10 cellular contexts compared by ENCODE assay signal in the genomic region with DNA sequence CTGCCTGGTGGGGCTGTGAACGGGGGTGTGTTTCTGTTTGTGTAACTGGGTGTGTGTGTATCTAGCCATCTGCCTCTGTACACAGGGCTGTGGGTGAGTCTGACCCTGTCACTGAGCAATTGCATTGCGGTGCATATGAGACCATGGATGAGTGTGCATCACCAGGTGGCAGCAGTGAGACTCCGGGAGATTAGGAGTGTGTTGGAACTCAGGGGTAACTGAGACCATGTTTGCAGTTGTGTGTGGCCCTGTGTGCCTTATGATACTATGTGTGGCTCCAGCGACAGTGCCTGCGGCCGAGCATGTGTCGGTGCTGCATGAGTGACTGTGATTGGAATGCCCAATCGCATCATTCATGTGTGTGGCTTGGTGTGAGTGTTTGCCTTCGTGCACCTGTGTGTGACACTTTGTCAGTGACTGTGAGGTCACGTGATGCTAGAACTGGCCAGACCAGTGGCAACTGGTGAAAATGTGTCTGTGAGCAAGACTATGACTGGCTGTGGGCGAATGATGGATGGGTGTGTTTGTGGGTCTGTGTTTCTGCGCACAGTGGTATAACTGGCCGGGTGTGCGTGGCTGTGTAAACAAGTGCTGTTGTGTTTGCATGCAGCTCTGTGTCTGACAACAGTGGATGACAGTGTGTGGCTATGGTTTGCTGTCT. TPM values are rescaled to one million over a fixed set of nuclear protein-coding genes. Genes with fewer than 3 reads are reported as not detected.
DNase-seq lines count a peak whose midpoint lies in the region; ATAC-seq and TF ChIP-seq lines count a peak whose summit lies in the region.
"Had no signal": no experiment of that assay in that cellular context is flagged by ENCODE, and none has a peak within 500 bp of the region (broad histone marks: within the 10 kb centered on the region; RNA-seq: fewer than 3 reads in every experiment).

No MANE protein-coding gene starts in this region.

- no peaks in the 10 kb centered on the region for H3K36me3 ChIP-seq in GM23338 (ENCODE audit: insufficient read depth)
- peaks cover 67% of the 10 kb centered on the region for H3K36me3 ChIP-seq in effector memory CD4-positive, alpha-beta T cell (ENCODE audit: control insufficient read depth, insufficient read depth, low read length)

- peak; percentile 71 to 92 for TF ChIP-seq CTCF in GM23338 (conservative IDR thresholded peaks at IDR 0.05; ENCODE audit: low read depth in 2 of 2)

- H3K27me3 Mint-ChIP-seq in GM23338 (ENCODE audit: insufficient read depth, low read depth, poor library complexity) (peaks cover 8% of the 10 kb centered on the region), memory B cell (no peaks in the 10 kb centered on the region)
- H3K27me3 Mint-ChIP-seq in activated CD4-positive, alpha-beta T cell treated with anti-CD3 and anti-CD28 coated beads, Interleukin-2, amount 10 ng/mL, durations not matched to agents 7 days and 5 days, result no peaks in the 10 kb centered on the region
- no peaks in the 10 kb centered on the region for H3K27me3 Mint-ChIP-seq in stimulated activated naive B cell treated with anti-CD40 and anti-IgM and Interleukin-4, amounts not matched to agents 10 μg/mL and 1 μg/mL and 100 μg/mL, for 72 hours
- H3K27me3 Mint-ChIP-seq: stimulated activated naive CD8-positive, alpha-beta T cell treated with anti-CD3 and anti-CD28 coated beads, Interleukin-15, Interleukin-2, amounts not matched to agents 100 ng/mL and 50 ng/mL, for 24 hours had no signal

- H3K9me2 ChIP-seq in GM23338 (ENCODE audit: insufficient read depth), result no peaks in the 10 kb centered on the region

- peak; percentile 7 for DNase-seq in DMS 273 treated with DMSO at 0.1 percent for 48 hours (lab: John Stamatoyannopoulos, UW)
- DNase-seq in GM23338 (ENCODE audit: low spot score), result peak; percentile 78
- DNase-seq in NCI-H2029 (lab: John Stamatoyannopoulos, UW), result peak; percentile 81
- DNase-seq in activated CD4-positive, alpha-beta T cell treated with anti-CD3 and anti-CD28 coated beads, Interleukin-2, amount 10 ng/mL, durations not matched to agents 7 days and 5 days, result peak; percentile 70
- peak in 2 of 3 donors; percentile 20 to 26 for DNase-seq in effector memory CD4-positive, alpha-beta T cell
- DNase-seq in memory B cell (ENCODE audit: low spot score in 2 of 2), result peak in 1 of 2 donors; percentile 27
- DNase-seq in stimulated activated naive B cell treated with anti-CD40 and anti-IgM and Interleukin-4, amounts not matched to agents 10 μg/mL and 1 μg/mL and 100 μg/mL, for 72 hours, result no peak

- ATAC-seq in GM23338 (peak; percentile 73), memory B cell (ENCODE audit: low read depth) (peak; percentile 80), GM21717 (IDR thresholded peaks at IDR 0.05; ENCODE audit: unreplicated experiment) (no peak)
- ATAC-seq in stimulated activated naive B cell treated with anti-CD40 and anti-IgM and Interleukin-4, amounts not matched to agents 10 μg/mL and 1 μg/mL and 100 μg/mL, for 72 hours (replicated peaks), result peak; percentile 79 to 80

- H3K27ac ChIP-seq in GM23338 (ENCODE audit: low read depth), result no peak overlapping the region
- H3K27ac ChIP-seq in effector memory CD4-positive, alpha-beta T cell (ENCODE audit: insufficient read depth, low read length, poor library complexity, severe bottlenecking), result no peak overlapping the region

- CTCF ChIA-PET in activated CD4-positive, alpha-beta T cell treated with anti-CD3 and anti-CD28 coated beads, Interleukin-2, amount 10 ng/mL, durations not matched to agents 7 days and 5 days (lab: Charles Lee), result interaction anchor here (0.7 to 1.6 kb wide), 8 partner anchors 8 to 40 kb away, joined by 3 to 8 read pairs (median 4); no protein-coding TSS in a partner anchor

- H4K20me1 ChIP-seq in GM23338 (replicated peaks; ENCODE audit: insufficient read depth), result no peaks in the 10 kb centered on the region

- POLR2A ChIA-PET in activated CD4-positive, alpha-beta T cell treated with anti-CD3 and anti-CD28 coated beads, Interleukin-2, amount 10 ng/mL, durations not matched to agents 7 days and 5 days (lab: Charles Lee), result no interaction called here

- no peaks in the 10 kb centered on the region for H3K27me3 ChIP-seq in GM23338 (ENCODE audit: insufficient read depth)
- H3K27me3 ChIP-seq in effector memory CD4-positive, alpha-beta T cell (replicated peaks; ENCODE audit: control insufficient read depth, insufficient read depth, low read length, poor library complexity, severe bottlenecking), result no peaks in the 10 kb centered on the region

- H3K4me3 Mint-ChIP-seq in GM23338 (no peak overlapping the region), memory B cell (no peak overlapping the region)
- H3K4me3 Mint-ChIP-seq in activated CD4-positive, alpha-beta T cell treated with anti-CD3 and anti-CD28 coated beads, Interleukin-2, amount 10 ng/mL, durations not matched to agents 7 days and 5 days, result no peak overlapping the region
- no peak overlapping the region for H3K4me3 Mint-ChIP-seq in stimulated activated naive B cell treated with anti-CD40 and anti-IgM and Interleukin-4, amounts not matched to agents 10 μg/mL and 1 μg/mL and 100 μg/mL, for 72 hours
- H3K4me3 Mint-ChIP-seq: stimulated activated naive CD8-positive, alpha-beta T cell treated with anti-CD3 and anti-CD28 coated beads, Interleukin-15, Interleukin-2, amounts not matched to agents 100 ng/mL and 50 ng/mL, for 24 hours; T-helper 1 cell treated with Interleukin-12 subunit alpha and Interleukin-12 subunit beta and Interleukin-4 antibody, amounts not matched to agents 30 μg/mL and 1 μg/mL, for 36 hours had no signal

- no peaks in the 10 kb centered on the region for H3K9me3 Mint-ChIP-seq in GM23338
- H3K9me3 Mint-ChIP-seq in activated CD4-positive, alpha-beta T cell treated with anti-CD3 and anti-CD28 coated beads, Interleukin-2, amount 10 ng/mL, durations not matched to agents 7 days and 5 days, result no peaks in the 10 kb centered on the region
- H3K9me3 Mint-ChIP-seq in memory B cell, result no peaks in the 10 kb centered on the region
- H3K9me3 Mint-ChIP-seq in stimulated activated naive B cell treated with anti-CD40 and anti-IgM and Interleukin-4, amounts not matched to agents 10 μg/mL and 1 μg/mL and 100 μg/mL, for 72 hours, result no peaks in the 10 kb centered on the region
- H3K9me3 Mint-ChIP-seq: stimulated activated naive CD8-positive, alpha-beta T cell treated with anti-CD3 and anti-CD28 coated beads, Interleukin-15, Interleukin-2, amounts not matched to agents 100 ng/mL and 50 ng/mL, for 24 hours; T-helper 1 cell treated with Interleukin-12 subunit alpha and Interleukin-12 subunit beta and Interleukin-4 antibody, amounts not matched to agents 30 μg/mL and 1 μg/mL, for 36 hours had no signal

- H3K4me3 ChIP-seq in GM23338, result no peak overlapping the region
- no peak overlapping the region for H3K4me3 ChIP-seq in effector memory CD4-positive, alpha-beta T cell (ENCODE audit: insufficient read depth, low read depth, low read length, poor library complexity, severe bottlenecking)

- H3F3A ChIP-seq in GM23338 (replicated peaks; ENCODE audit: low read depth), result no peaks in the 10 kb centered on the region

- 0 out of 2 replicates have a peak overlapping the region, but pooled peaks have one; percentile 34 for H3K27ac Mint-ChIP-seq in GM23338
- peak overlapping the region; percentile 7 for H3K27ac Mint-ChIP-seq in activated CD4-positive, alpha-beta T cell treated with anti-CD3 and anti-CD28 coated beads, Interleukin-2, amount 10 ng/mL, durations not matched to agents 7 days and 5 days
- H3K27ac Mint-ChIP-seq in memory B cell, result peak overlapping the region; percentile 56
- no peak overlapping the region for H3K27ac Mint-ChIP-seq in stimulated activated naive B cell treated with anti-CD40 and anti-IgM and Interleukin-4, amounts not matched to agents 10 μg/mL and 1 μg/mL and 100 μg/mL, for 72 hours
- H3K27ac Mint-ChIP-seq: stimulated activated naive CD8-positive, alpha-beta T cell treated with anti-CD3 and anti-CD28 coated beads, Interleukin-15, Interleukin-2, amounts not matched to agents 100 ng/mL and 50 ng/mL, for 24 hours; T-helper 1 cell treated with Interleukin-12 subunit alpha and Interleukin-12 subunit beta and Interleukin-4 antibody, amounts not matched to agents 30 μg/mL and 1 μg/mL, for 36 hours had no signal

- no peaks in the 10 kb centered on the region for H3K79me2 ChIP-seq in GM23338 (replicated peaks; ENCODE audit: insufficient read depth)

- no peaks in the 10 kb centered on the region for H3K9me3 ChIP-seq in effector memory CD4-positive, alpha-beta T cell (ENCODE audit: control insufficient read depth, low read length)

- H3K36me3 Mint-ChIP-seq in GM23338 (ENCODE audit: low read depth) (peaks cover under 1% of the 10 kb centered on the region; the same call in 1 of the 3 replicates), memory B cell (peaks cover 8% of the 10 kb centered on the region)
- H3K36me3 Mint-ChIP-seq in activated CD4-positive, alpha-beta T cell treated with anti-CD3 and anti-CD28 coated beads, Interleukin-2, amount 10 ng/mL, durations not matched to agents 7 days and 5 days (ENCODE audit: low read depth), result peaks cover 14% of the 10 kb centered on the region
- H3K36me3 Mint-ChIP-seq in stimulated activated naive B cell treated with anti-CD40 and anti-IgM and Interleukin-4, amounts not matched to agents 10 μg/mL and 1 μg/mL and 100 μg/mL, for 72 hours, result peaks cover 25 to 51% of the 10 kb centered on the region in 2 donors

- no peak overlapping the region for H3K4me2 ChIP-seq in GM23338

- no peaks in the 10 kb centered on the region for H3K4me1 ChIP-seq in GM23338 (ENCODE audit: insufficient read depth)
- H3K4me1 ChIP-seq in effector memory CD4-positive, alpha-beta T cell (ENCODE audit: control insufficient read depth, insufficient read depth, low read length, poor library complexity, severe bottlenecking), result peaks cover 2% of the 10 kb centered on the region

- H2AFZ ChIP-seq in GM23338, result no peak overlapping the region

- H3K4me1 Mint-ChIP-seq in GM23338 (peaks cover 11% of the 10 kb centered on the region; the same call in 2 of the 3 replicates), memory B cell (peaks cover 17% of the 10 kb centered on the region)
- H3K4me1 Mint-ChIP-seq in activated CD4-positive, alpha-beta T cell treated with anti-CD3 and anti-CD28 coated beads, Interleukin-2, amount 10 ng/mL, durations not matched to agents 7 days and 5 days, result peaks cover 16% of the 10 kb centered on the region
- H3K4me1 Mint-ChIP-seq in stimulated activated naive B cell treated with anti-CD40 and anti-IgM and Interleukin-4, amounts not matched to agents 10 μg/mL and 1 μg/mL and 100 μg/mL, for 72 hours, result peaks cover 22 to 24% of the 10 kb centered on the region in 2 donors

RNA-seq across cellular contexts. Expression of gene VILL, which starts 14.0 kb away (rescaled TPM):
- total RNA-seq in GM23338 (2014; rRNA removed; shearing (Covaris generic)), result 4.2 and 9.8 TPM in 2 replicates
- polyA plus RNA-seq in GM23338 (2016; fragmentation: Nextera tagmentation; extraction: Ambion mirVana), result 2.7 and 3.4 TPM in 2 replicates
- 10 to 100 TPM; 19.4 to 23.0 TPM for total RNA-seq in activated CD4-positive, alpha-beta T cell treated with anti-CD3 and anti-CD28 coated beads, Interleukin-2, amount 10 ng/mL, durations not matched to agents 7 days and 5 days

RNA-seq across cellular contexts. Expression of gene PLCD1, which starts 24.9 kb away (rescaled TPM):
- total RNA-seq in GM23338 (2014; rRNA removed; shearing (Covaris generic)), result 21.3 and 24.4 TPM in 2 replicates
- 15.3 and 16.0 TPM in 2 replicates for polyA plus RNA-seq in GM23338 (2016; fragmentation: Nextera tagmentation; extraction: Ambion mirVana)
- 10 to 100 TPM; 18.3 to 21.2 TPM for total RNA-seq in activated CD4-positive, alpha-beta T cell treated with anti-CD3 and anti-CD28 coated beads, Interleukin-2, amount 10 ng/mL, durations not matched to agents 7 days and 5 days

RNA-seq across cellular contexts. Expression of gene DLEC1, which starts 34.5 kb away (rescaled TPM):
- 0.19 and 0.31 TPM in 2 replicates for total RNA-seq in GM23338 (2014; rRNA removed; shearing (Covaris generic))
- polyA plus RNA-seq in GM23338 (2016; fragmentation: Nextera tagmentation; extraction: Ambion mirVana), result 0.66 and 0.71 TPM in 2 replicates
- total RNA-seq in activated CD4-positive, alpha-beta T cell treated with anti-CD3 and anti-CD28 coated beads, Interleukin-2, amount 10 ng/mL, durations not matched to agents 7 days and 5 days, result 1 to 10 TPM; 1.4 to 2.3 TPM
